22 cellular contexts compared by ENCODE assay signal in the genomic region with DNA sequence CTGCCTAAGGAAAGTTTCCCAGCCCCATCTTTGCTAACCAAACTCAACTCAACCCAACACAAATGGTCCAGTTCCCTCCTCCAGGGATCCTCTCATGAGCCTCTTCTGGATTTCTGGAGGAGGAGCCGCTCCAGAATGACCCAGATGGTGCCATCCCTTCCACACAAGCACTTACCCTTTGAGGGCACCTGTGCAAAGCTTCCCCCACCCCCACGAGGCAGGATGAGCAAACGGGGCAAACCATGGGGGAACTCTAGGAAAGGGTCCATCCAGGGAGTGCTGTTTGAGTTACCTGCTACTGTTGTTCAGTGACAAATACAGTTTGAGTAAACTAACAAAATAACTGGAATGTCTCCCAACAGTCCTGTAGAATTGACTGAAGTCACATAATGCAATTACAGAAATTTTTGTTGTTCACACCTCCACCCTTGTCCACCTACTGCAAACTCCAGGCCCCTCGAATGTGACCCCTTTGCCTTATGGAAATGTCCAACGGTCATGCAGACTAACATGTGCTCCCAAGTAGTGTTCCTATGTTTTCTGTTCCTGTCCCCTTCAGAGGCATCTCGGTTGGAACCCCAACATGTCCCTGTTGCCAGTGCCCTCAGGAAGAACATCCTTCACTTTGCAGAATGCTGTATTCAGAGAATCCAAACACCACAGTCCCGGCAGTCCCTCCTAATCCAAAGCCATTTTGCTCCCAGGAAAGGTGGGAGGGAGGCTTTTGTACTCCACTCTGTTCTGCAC.
"Had no signal": no experiment of that assay in that cellular context is flagged by ENCODE, and none has a peak within 500 bp of the region (broad histone marks: within the 10 kb centered on the region; RNA-seq: fewer than 3 reads in every experiment).

No MANE protein-coding gene starts in this region.

- ATAC-seq: effector memory CD8-positive, alpha-beta T cell; gastrocnemius medialis; heart left ventricle; left cardiac atrium; left lung; left ventricle myocardium superior; lower lobe of right lung; mucosa of descending colon had no signal

- H3K4me1 ChIP-seq: colonic mucosa, esophagus squamous epithelium, gastrocnemius medialis, heart left ventricle, left lung, lower lobe of right lung had no signal

- H3K4me1 Mint-ChIP-seq: immature natural killer cell, mesothelial cell of epicardium had no signal

- H3K79me2 ChIP-seq: hepatocyte had no signal

- DNase-seq: cerebellar nuclear complex; colonic mucosa; cortex of kidney; effector CD8-positive, alpha-beta T cell; effector memory CD8-positive, alpha-beta T cell; esophagus squamous epithelium; foreskin fibroblast; foreskin melanocyte; gastrocnemius medialis; heart left ventricle; hypothalamus; immature natural killer cell; islet precursor cell; left cardiac atrium; left lung; left ventricle myocardium superior; lower lobe of right lung; mesenchymal stem cell; mucosa of descending colon had no signal

- H3K4me3 ChIP-seq: colonic mucosa, esophagus squamous epithelium, gastrocnemius medialis, heart left ventricle, hepatocyte, left lung, lower lobe of right lung, mucosa of descending colon had no signal

- H3K4me2 ChIP-seq: hepatocyte had no signal

- H3K9me3 ChIP-seq: colonic mucosa, esophagus squamous epithelium, gastrocnemius medialis, lower lobe of right lung, mucosa of descending colon had no signal

- H3K9me3 Mint-ChIP-seq: dendritic cell treated with granulocyte-macrophage colony-stimulating factor and Interleukin-4, amounts not matched to agents 40 ng/mL and 50 ng/mL, for 4 days; effector memory CD8-positive, alpha-beta T cell had no signal

- H3K36me3 ChIP-seq: colonic mucosa, esophagus squamous epithelium, gastrocnemius medialis, heart left ventricle, left lung, lower lobe of right lung had no signal

- H3K27ac ChIP-seq: colonic mucosa, esophagus squamous epithelium, gastrocnemius medialis, heart left ventricle, hepatocyte, left lung, lower lobe of right lung had no signal

- H3K4me3 Mint-ChIP-seq: dendritic cell treated with granulocyte-macrophage colony-stimulating factor and Interleukin-4, amounts not matched to agents 40 ng/mL and 50 ng/mL, for 4 days; effector memory CD8-positive, alpha-beta T cell; immature natural killer cell; mesothelial cell of epicardium had no signal

- H3K27me3 ChIP-seq: colonic mucosa had no signal

- H2AFZ ChIP-seq: hepatocyte had no signal

- H3K27ac Mint-ChIP-seq: dendritic cell treated with granulocyte-macrophage colony-stimulating factor and Interleukin-4, amounts not matched to agents 40 ng/mL and 50 ng/mL, for 4 days; effector memory CD8-positive, alpha-beta T cell; immature natural killer cell; mesothelial cell of epicardium had no signal

- H3K36me3 Mint-ChIP-seq: immature natural killer cell, mesothelial cell of epicardium had no signal
